Comparison of ENCODE assay signal across 1 cellular context in the genomic region with DNA sequence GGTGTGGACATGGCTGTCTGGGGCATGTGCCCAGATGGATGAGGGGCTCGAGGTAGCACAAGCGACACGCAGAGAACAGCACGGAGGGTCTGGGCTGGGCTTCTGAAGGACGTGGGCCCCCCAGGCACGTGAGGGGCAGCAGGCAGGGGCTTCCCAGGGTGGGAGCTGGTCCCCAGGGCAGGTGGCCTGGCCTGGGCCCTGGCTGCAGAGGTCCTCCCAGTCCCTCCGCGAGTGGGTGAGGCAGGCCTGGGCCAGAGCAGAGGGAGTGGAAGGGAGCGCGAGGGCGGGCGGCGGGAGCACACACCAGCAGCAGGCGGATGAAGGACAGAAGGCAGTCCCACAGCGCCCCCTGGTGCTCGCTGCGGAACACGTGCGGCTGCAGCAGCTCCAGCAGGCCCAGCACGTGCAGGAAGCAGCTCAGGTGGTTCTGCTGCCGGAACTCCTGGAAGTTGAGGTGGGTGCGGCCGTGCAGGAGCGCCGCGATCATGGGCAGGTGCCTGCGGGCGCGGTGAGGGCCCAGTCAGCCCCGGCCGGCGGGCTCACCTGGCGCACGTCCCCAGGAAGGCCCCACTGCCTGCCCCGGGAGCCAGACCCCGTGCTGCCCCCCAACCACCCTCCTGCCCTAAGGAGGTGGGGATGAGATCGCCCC.
A peak's percentile ranks its signal among the peaks of the same experiment; 100 is the strongest.
TF ChIP-seq lines count a peak whose summit lies in the region.

No MANE protein-coding gene starts in this region.

TF ChIP-seq in GM12878, 131 proteins besides CTCF, POLR2A, EP300 and RAD21 (continued from another document):
- TF ChIP-seq GATAD2B (conservative IDR thresholded peaks at IDR 0.05; ENCODE audit: low read depth) (peak; percentile 47; the same call in 1 of the 2 replicates), MYC (IDR thresholded peaks at IDR 0.05; ENCODE audit: insufficient read depth, insufficient read length, insufficient replicate concordance, low read length, severe bottlenecking) (peak; percentile 69), MEF2A (IDR thresholded peaks at IDR 0.05; ENCODE audit: insufficient read depth, low read depth, low read length) (no peak), ZZZ3 (IDR thresholded peaks at IDR 0.05; ENCODE audit: control insufficient read depth, insufficient read length, low read depth) (no peak), STAT3 (IDR thresholded peaks at IDR 0.05; ENCODE audit: low read depth, low read length) (no peak), TCF12 (IDR thresholded peaks at IDR 0.05; ENCODE audit: low read depth, low read length) (0 out of 2 replicates have a peak, but pooled peaks have one; percentile 27), SIX5 (IDR thresholded peaks at IDR 0.05; ENCODE audit: low read depth, low read length, severe bottlenecking) (no peak), MYB (IDR thresholded peaks at IDR 0.05; ENCODE audit: borderline replicate concordance, low read depth, low read length) (no peak), EZH2 (IDR thresholded peaks at IDR 0.05; ENCODE audit: borderline replicate concordance, control insufficient read depth, low read depth, low read length) (no peak), RB1 (IDR thresholded peaks at IDR 0.05; ENCODE audit: borderline replicate concordance) (peak; percentile 48; the same call in 1 of the 2 replicates), FOS (IDR thresholded peaks at IDR 0.05; ENCODE audit: borderline replicate concordance, extremely low read depth, insufficient read length) (no peak), LARP7 (IDR thresholded peaks at IDR 0.05) (peak; percentile 62; the same call in 1 of the 2 replicates), MEF2B (IDR thresholded peaks at IDR 0.05; ENCODE audit: partially characterized antibody, poor library complexity, severe bottlenecking) (peak; percentile 55), NRF1 (conservative IDR thresholded peaks at IDR 0.05; ENCODE audit: low read depth, low read length) (no peak), HDGF (IDR thresholded peaks at IDR 0.05) (0 out of 2 replicates have a peak, but pooled peaks have one; percentile 62), ZNF384 (IDR thresholded peaks at IDR 0.05; ENCODE audit: borderline replicate concordance, low read depth, low read length) (no peak), NR2C1 (IDR thresholded peaks at IDR 0.05) (no peak), HCFC1 (IDR thresholded peaks at IDR 0.05; ENCODE audit: low read length) (no peak), KAT2A (conservative IDR thresholded peaks at IDR 0.05; ENCODE audit: control insufficient read depth, low read depth, low read length) (no peak), NFXL1 (IDR thresholded peaks at IDR 0.05; ENCODE audit: borderline replicate concordance) (peak; percentile 95), TARDBP (IDR thresholded peaks at IDR 0.05; ENCODE audit: borderline replicate concordance) (no peak), SMC3 (IDR thresholded peaks at IDR 0.05; ENCODE audit: borderline replicate concordance, low read length) (peak; percentile 51; the same call in 1 of the 2 replicates), ZNF207 (IDR thresholded peaks at IDR 0.05; ENCODE audit: borderline replicate concordance) (0 out of 2 replicates have a peak, but pooled peaks have one; percentile 30), IKZF1 (conservative IDR thresholded peaks at IDR 0.05) (peak; percentile 40), BHLHE40 (IDR thresholded peaks at IDR 0.05; ENCODE audit: borderline replicate concordance in 1 of 2, low read depth in 2 of 2, low read length in 1 of 2) (peak; percentile 99 to 100), PAX8 (IDR thresholded peaks at IDR 0.05) (no peak)
- TF ChIP-seq, protein P1, sequence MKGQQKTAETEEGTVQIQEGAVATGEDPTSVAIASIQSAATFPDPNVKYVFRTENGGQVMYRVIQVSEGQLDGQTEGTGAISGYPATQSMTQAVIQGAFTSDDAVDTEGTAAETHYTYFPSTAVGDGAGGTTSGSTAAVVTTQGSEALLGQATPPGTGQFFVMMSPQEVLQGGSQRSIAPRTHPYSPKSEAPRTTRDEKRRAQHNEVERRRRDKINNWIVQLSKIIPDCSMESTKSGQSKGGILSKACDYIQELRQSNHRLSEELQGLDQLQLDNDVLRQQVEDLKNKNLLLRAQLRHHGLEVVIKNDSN (IDR thresholded peaks at IDR 0.05; ENCODE audit: borderline replicate concordance, extremely low read length, insufficient read depth, low read depth, low read length), result peak; percentile 78
- TF ChIP-seq, protein P2, sequence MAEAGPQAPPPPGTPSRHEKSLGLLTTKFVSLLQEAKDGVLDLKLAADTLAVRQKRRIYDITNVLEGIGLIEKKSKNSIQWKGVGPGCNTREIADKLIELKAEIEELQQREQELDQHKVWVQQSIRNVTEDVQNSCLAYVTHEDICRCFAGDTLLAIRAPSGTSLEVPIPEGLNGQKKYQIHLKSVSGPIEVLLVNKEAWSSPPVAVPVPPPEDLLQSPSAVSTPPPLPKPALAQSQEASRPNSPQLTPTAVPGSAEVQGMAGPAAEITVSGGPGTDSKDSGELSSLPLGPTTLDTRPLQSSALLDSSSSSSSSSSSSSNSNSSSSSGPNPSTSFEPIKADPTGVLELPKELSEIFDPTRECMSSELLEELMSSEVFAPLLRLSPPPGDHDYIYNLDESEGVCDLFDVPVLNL (IDR thresholded peaks at IDR 0.05; ENCODE audit: low read depth, low read length), result 0 out of 2 replicates have a peak, but pooled peaks have one; percentile 22
- TF ChIP-seq, protein P3, sequence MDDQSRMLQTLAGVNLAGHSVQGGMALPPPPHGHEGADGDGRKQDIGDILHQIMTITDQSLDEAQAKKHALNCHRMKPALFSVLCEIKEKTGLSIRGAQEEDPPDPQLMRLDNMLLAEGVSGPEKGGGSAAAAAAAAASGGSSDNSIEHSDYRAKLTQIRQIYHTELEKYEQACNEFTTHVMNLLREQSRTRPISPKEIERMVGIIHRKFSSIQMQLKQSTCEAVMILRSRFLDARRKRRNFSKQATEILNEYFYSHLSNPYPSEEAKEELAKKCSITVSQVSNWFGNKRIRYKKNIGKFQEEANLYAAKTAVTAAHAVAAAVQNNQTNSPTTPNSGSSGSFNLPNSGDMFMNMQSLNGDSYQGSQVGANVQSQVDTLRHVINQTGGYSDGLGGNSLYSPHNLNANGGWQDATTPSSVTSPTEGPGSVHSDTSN (IDR thresholded peaks at IDR 0.05; ENCODE audit: insufficient replicate concordance, low read depth, low read length), result no peak
- TF ChIP-seq, protein P4, sequence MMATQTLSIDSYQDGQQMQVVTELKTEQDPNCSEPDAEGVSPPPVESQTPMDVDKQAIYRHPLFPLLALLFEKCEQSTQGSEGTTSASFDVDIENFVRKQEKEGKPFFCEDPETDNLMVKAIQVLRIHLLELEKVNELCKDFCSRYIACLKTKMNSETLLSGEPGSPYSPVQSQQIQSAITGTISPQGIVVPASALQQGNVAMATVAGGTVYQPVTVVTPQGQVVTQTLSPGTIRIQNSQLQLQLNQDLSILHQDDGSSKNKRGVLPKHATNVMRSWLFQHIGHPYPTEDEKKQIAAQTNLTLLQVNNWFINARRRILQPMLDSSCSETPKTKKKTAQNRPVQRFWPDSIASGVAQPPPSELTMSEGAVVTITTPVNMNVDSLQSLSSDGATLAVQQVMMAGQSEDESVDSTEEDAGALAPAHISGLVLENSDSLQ (IDR thresholded peaks at IDR 0.05), result peak; percentile 36; the same call in 1 of the 2 replicates
- TF ChIP-seq, protein P5, sequence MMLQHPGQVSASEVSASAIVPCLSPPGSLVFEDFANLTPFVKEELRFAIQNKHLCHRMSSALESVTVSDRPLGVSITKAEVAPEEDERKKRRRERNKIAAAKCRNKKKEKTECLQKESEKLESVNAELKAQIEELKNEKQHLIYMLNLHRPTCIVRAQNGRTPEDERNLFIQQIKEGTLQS (IDR thresholded peaks at IDR 0.05; ENCODE audit: borderline replicate concordance, extremely low read depth, low read depth, low read length), result peak; percentile 20; the same call in 1 of the 2 replicates
- TF ChIP-seq, protein P6, sequence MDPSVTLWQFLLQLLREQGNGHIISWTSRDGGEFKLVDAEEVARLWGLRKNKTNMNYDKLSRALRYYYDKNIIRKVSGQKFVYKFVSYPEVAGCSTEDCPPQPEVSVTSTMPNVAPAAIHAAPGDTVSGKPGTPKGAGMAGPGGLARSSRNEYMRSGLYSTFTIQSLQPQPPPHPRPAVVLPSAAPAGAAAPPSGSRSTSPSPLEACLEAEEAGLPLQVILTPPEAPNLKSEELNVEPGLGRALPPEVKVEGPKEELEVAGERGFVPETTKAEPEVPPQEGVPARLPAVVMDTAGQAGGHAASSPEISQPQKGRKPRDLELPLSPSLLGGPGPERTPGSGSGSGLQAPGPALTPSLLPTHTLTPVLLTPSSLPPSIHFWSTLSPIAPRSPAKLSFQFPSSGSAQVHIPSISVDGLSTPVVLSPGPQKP (IDR thresholded peaks at IDR 0.05; ENCODE audit: low read depth, low read length), result no peak
- TF ChIP-seq, protein P7, sequence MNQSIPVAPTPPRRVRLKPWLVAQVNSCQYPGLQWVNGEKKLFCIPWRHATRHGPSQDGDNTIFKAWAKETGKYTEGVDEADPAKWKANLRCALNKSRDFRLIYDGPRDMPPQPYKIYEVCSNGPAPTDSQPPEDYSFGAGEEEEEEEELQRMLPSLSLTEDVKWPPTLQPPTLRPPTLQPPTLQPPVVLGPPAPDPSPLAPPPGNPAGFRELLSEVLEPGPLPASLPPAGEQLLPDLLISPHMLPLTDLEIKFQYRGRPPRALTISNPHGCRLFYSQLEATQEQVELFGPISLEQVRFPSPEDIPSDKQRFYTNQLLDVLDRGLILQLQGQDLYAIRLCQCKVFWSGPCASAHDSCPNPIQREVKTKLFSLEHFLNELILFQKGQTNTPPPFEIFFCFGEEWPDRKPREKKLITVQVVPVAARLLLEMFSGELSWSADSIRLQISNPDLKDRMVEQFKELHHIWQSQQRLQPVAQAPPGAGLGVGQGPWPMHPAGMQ (IDR thresholded peaks at IDR 0.05; ENCODE audit: borderline replicate concordance), result no peak
- TF ChIP-seq, protein P8, sequence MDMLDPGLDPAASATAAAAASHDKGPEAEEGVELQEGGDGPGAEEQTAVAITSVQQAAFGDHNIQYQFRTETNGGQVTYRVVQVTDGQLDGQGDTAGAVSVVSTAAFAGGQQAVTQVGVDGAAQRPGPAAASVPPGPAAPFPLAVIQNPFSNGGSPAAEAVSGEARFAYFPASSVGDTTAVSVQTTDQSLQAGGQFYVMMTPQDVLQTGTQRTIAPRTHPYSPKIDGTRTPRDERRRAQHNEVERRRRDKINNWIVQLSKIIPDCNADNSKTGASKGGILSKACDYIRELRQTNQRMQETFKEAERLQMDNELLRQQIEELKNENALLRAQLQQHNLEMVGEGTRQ (IDR thresholded peaks at IDR 0.05; ENCODE audit: borderline replicate concordance, low read depth, low read length), result peak; percentile 12; the same call in 1 of the 2 replicates
